In the genomic region with DNA sequence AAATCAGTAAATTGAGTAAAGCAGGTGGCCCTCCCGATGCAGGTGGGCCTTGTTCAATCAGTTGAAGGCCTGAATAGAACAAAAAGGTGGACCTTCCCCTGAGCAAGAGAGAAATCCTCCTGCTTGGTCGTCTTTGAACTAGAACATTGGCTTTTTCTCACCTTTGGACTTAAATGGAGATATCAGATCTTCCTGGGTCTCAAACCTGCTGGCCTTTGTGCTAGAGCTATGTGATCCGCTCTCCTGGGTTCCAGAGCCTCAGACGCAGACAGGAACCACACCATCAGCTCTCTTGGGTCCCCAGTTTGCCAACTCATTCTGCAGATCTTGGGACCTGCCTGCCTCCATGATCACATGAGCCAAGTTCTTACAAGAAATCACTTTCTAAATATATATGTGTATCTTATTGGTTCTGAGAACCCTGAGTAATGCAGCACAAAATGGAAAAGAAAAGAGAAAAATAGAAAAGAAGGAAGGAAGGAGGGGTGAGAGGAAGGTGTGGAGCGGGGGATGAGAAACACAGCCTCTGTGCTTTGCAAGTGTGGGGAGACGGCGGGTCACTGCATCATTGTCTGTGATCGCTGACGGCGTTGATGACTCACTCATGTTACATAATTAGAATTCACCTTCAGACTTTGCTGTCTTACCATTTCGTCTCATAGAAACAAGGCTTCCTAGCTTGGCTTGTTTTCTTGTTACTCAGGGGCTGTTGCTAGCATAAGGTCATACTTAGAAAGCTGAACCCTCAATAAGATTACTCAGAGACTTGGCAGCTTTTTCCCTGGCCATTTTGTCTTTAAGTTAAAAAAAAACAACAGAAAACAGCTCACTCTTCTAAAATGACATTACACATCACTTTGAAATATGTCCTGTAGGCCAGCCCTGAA, we compare ENCODE assay signal across 8 cellular contexts.
DNase-seq lines count a peak whose midpoint lies in the region; ATAC-seq and TF ChIP-seq lines count a peak whose summit lies in the region.

No MANE protein-coding gene starts in this region.

- whole genome bisulfite sequencing in adrenal gland, 4 donors = 43 to 54% (median 49%) methylated on average over 11 of the region's 11 CpGs

- intact Hi-C loops in adrenal gland (cut with DNase I) = no loop called here

- no peak overlapping the region for H3K4me3 ChIP-seq in adrenal gland

- no peaks in the 10 kb centered on the region for H3K9me3 ChIP-seq in adrenal gland (replicated peaks in 1 of 3)

- ATAC-seq in HG02938 (IDR thresholded peaks at IDR 0.05; ENCODE audit: unreplicated experiment) = peak; percentile 93
- ATAC-seq in GM18873 (IDR thresholded peaks at IDR 0.05; ENCODE audit: low FRiP score, unreplicated experiment) = no peak

- no peaks in the 10 kb centered on the region for H3K27me3 ChIP-seq in adrenal gland

- peak; percentile 66 for DNase-seq in GM10266 (ENCODE audit: extremely low spot score)
- peak; percentile 84 for DNase-seq in SIG-M5 treated with dmso at 0.1 percent for 504 hours (lab: John Stamatoyannopoulos, UW; ENCODE audit: unreplicated experiment)
- DNase-seq in adrenal gland = peak; percentile 39 to 83 (median 70)
- DNase-seq in islet precursor cell = peak; percentile 85
- DNase-seq in stimulated activated CD4-positive, alpha-beta T cell treated with anti-CD3 and anti-CD28 coated beads, Interleukin-12 subunit alpha, Interleukin-12 subunit beta, amount 100 ng/mL, for 4 hours = peak; percentile 63
- no peak for DNase-seq in HEK293T (ENCODE audit: extremely low spot score)

- H3K27ac ChIP-seq in adrenal gland = peak overlapping the region in 3 of 5 donors; percentile 25 to 51 (median 46)

- TF ChIP-seq CTCF in GM10266 (IDR thresholded peaks at IDR 0.05; ENCODE audit: control insufficient read depth, insufficient read depth, low read depth, missing control alignments) (no peak), adrenal gland (IDR thresholded peaks at IDR 0.05) (no peak)

- H3K4me1 ChIP-seq in adrenal gland (replicated peaks in 1 of 2) = peaks cover 0 to 15% of the 10 kb centered on the region in 2 donors

- H3K36me3 ChIP-seq in adrenal gland (replicated peaks in 1 of 2) = no peaks in the 10 kb centered on the region

- CTCF ChIA-PET in HEK293T (lab: Yijun Ruan, JAX) = no interaction called here

- POLR2A ChIA-PET in HEK293T (lab: Yijun Ruan, JAX) = no interaction called here

- TF ChIP-seq POLR2A in adrenal gland (IDR thresholded peaks at IDR 0.05) = peak in 1 of 2 donors; percentile 21

TF ChIP-seq in HEK293T, 16 proteins besides CTCF, POLR2A, EP300 and RAD21:
- no peak for TF ChIP-seq FOXM1 (IDR thresholded peaks at IDR 0.05; ENCODE audit: borderline replicate concordance)
- no peak for TF ChIP-seq ARNT (IDR thresholded peaks at IDR 0.05)
- TF ChIP-seq, protein P1, sequence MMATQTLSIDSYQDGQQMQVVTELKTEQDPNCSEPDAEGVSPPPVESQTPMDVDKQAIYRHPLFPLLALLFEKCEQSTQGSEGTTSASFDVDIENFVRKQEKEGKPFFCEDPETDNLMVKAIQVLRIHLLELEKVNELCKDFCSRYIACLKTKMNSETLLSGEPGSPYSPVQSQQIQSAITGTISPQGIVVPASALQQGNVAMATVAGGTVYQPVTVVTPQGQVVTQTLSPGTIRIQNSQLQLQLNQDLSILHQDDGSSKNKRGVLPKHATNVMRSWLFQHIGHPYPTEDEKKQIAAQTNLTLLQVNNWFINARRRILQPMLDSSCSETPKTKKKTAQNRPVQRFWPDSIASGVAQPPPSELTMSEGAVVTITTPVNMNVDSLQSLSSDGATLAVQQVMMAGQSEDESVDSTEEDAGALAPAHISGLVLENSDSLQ (IDR thresholded peaks at IDR 0.05) = no peak
- TF ChIP-seq SUZ12 (IDR thresholded peaks at IDR 0.05) = no peak
- TF ChIP-seq ZNF384 (IDR thresholded peaks at IDR 0.05) = no peak
- no peak for TF ChIP-seq TARDBP (IDR thresholded peaks at IDR 0.05)
- no peak for TF ChIP-seq LEF1 (IDR thresholded peaks at IDR 0.05; ENCODE audit: borderline replicate concordance)
- TF ChIP-seq NFRKB (IDR thresholded peaks at IDR 0.05) = no peak
- TF ChIP-seq SP1 (IDR thresholded peaks at IDR 0.05) = no peak
- TF ChIP-seq FOXK2 (IDR thresholded peaks at IDR 0.05) = no peak
- TF ChIP-seq HDGF (IDR thresholded peaks at IDR 0.05; ENCODE audit: borderline replicate concordance) = no peak
- TF ChIP-seq BHLHE40 (IDR thresholded peaks at IDR 0.05; ENCODE audit: borderline replicate concordance) = no peak
- no peak for TF ChIP-seq ELF4 (IDR thresholded peaks at IDR 0.05)
- no peak for TF ChIP-seq CTBP1 (IDR thresholded peaks at IDR 0.05; ENCODE audit: borderline replicate concordance)
- TF ChIP-seq L3MBTL2 (conservative IDR thresholded peaks at IDR 0.05) = no peak
- TF ChIP-seq FOXA1 (IDR thresholded peaks at IDR 0.05) = no peak
